In genomic region chr1:172453607-172454006, GRCh38 we compare ENCODE assay signal across 30 cellular contexts. TPM values are rescaled to one million over a fixed set of nuclear protein-coding genes. Genes with fewer than 3 reads are reported as not detected.
"Had no signal": no experiment of that assay in that cellular context is flagged by ENCODE, and none has a peak within 500 bp of the region (broad histone marks: within the 10 kb centered on the region; RNA-seq: fewer than 3 reads in every experiment).

No MANE protein-coding gene starts in this region.

- H3K9me3 Mint-ChIP-seq: activated B cell treated with CpG ODN at 0.5 μM for 24 hours; activated naive CD4-positive, alpha-beta T cell treated with anti-CD3 and anti-CD28 coated beads, Interleukin-2, amount 10 ng/mL, durations not matched to agents 7 days and 5 days; activated naive CD8-positive, alpha-beta T cell treated with anti-CD3 and anti-CD28 coated beads, Interleukin-2, amount 10 ng/mL, durations not matched to agents 7 days and 5 days; brain; effector memory CD8-positive, alpha-beta T cell; immature natural killer cell; T-helper 2 cell treated with Interferon-gamma antibody and Interleukin-4, amounts not matched to agents 5 μg/mL and 100 μg/mL, for 36 hours; type B pancreatic cell had no signal

- H3K27ac ChIP-seq: ascending aorta, lower lobe of right lung, testis, uterus had no signal

- ATAC-seq: effector memory CD8-positive, alpha-beta T cell; gastrocnemius medialis; left lobe of liver; lower lobe of right lung had no signal

- H3K4me3 Mint-ChIP-seq: activated B cell treated with CpG ODN at 0.5 μM for 24 hours; activated naive CD4-positive, alpha-beta T cell treated with anti-CD3 and anti-CD28 coated beads, Interleukin-2, amount 10 ng/mL, durations not matched to agents 7 days and 5 days; activated naive CD8-positive, alpha-beta T cell treated with anti-CD3 and anti-CD28 coated beads, Interleukin-2, amount 10 ng/mL, durations not matched to agents 7 days and 5 days; effector memory CD8-positive, alpha-beta T cell; immature natural killer cell; T-helper 2 cell treated with Interferon-gamma antibody and Interleukin-4, amounts not matched to agents 5 μg/mL and 100 μg/mL, for 36 hours; type B pancreatic cell had no signal

- H3K27me3 Mint-ChIP-seq: activated B cell treated with CpG ODN at 0.5 μM for 24 hours; activated naive CD4-positive, alpha-beta T cell treated with anti-CD3 and anti-CD28 coated beads, Interleukin-2, amount 10 ng/mL, durations not matched to agents 7 days and 5 days; activated naive CD8-positive, alpha-beta T cell treated with anti-CD3 and anti-CD28 coated beads, Interleukin-2, amount 10 ng/mL, durations not matched to agents 7 days and 5 days; brain; type B pancreatic cell had no signal

- H3K4me1 ChIP-seq: ascending aorta, uterus had no signal

- H3K4me3 ChIP-seq: ascending aorta, gastrocnemius medialis, lower lobe of right lung, testis, uterus had no signal

- H3K36me3 ChIP-seq: ascending aorta, gastrocnemius medialis, lower lobe of right lung, right atrium auricular region, uterus had no signal

- H3K4me1 Mint-ChIP-seq: activated B cell treated with CpG ODN at 0.5 μM for 24 hours had no signal

- H3K27ac Mint-ChIP-seq: activated B cell treated with CpG ODN at 0.5 μM for 24 hours; activated naive CD4-positive, alpha-beta T cell treated with anti-CD3 and anti-CD28 coated beads, Interleukin-2, amount 10 ng/mL, durations not matched to agents 7 days and 5 days; activated naive CD8-positive, alpha-beta T cell treated with anti-CD3 and anti-CD28 coated beads, Interleukin-2, amount 10 ng/mL, durations not matched to agents 7 days and 5 days; effector memory CD8-positive, alpha-beta T cell; immature natural killer cell; T-helper 2 cell treated with Interferon-gamma antibody and Interleukin-4, amounts not matched to agents 5 μg/mL and 100 μg/mL, for 36 hours had no signal

- H3K9me3 ChIP-seq: ascending aorta, gastrocnemius medialis, lower lobe of right lung, right atrium auricular region, testis, uterus had no signal

- H3K27me3 ChIP-seq: ascending aorta, gastrocnemius medialis, right atrium auricular region, testis, uterus had no signal

- DNase-seq: activated B cell treated with CpG ODN at 0.5 μM for 24 hours; activated CD4-positive, alpha-beta T cell treated with anti-CD3 and anti-CD28 coated beads, Interleukin-2, amount 50 U/mL, for 1 hour; activated effector memory CD4-positive, alpha-beta T cell treated with anti-CD3 and anti-CD28 coated beads, Interleukin-2, amount 50 U/mL, for 16 hours; activated naive CD4-positive, alpha-beta T cell treated with anti-CD3 and anti-CD28 coated beads, Interleukin-2, amount 10 ng/mL, durations not matched to agents 7 days and 5 days; activated naive CD8-positive, alpha-beta T cell treated with anti-CD3 and anti-CD28 coated beads, Interleukin-2, amount 10 ng/mL, durations not matched to agents 7 days and 5 days; activated T-cell treated with anti-CD3 and anti-CD28 coated beads for 4 hours; caudate nucleus; cortex of kidney; effector memory CD8-positive, alpha-beta T cell; gastrocnemius medialis; glutamatergic neuron; immature natural killer cell; kidney; lower lobe of right lung; mesenchymal stem cell; occipital lobe; stimulated activated CD4-positive, alpha-beta T cell treated with anti-CD3 and anti-CD28 coated beads, Interleukin-15, amount 100 ng/mL, for 24 hours; stimulated activated naive CD4-positive, alpha-beta T cell; T-helper 1 cell; testis; uterus had no signal

RNA-seq across cellular contexts. Expression of gene C1orf105, which starts 33.1 kb away (rescaled TPM):
- total RNA-seq: activated B cell treated with CpG ODN at 0.5 μM for 24 hours; activated naive CD8-positive, alpha-beta T cell treated with anti-CD3 and anti-CD28 coated beads, Interleukin-2, amount 10 ng/mL, durations not matched to agents 7 days and 5 days; ascending aorta; chondrocyte; kidney; left lobe of liver; lower lobe of right lung; mononuclear cell; occipital lobe; pulmonary artery endothelial cell; uterus had no signal
